ENCODE assay signal across 28 cellular contexts in genomic region chr2:64344999-64345576, GRCh38.
"Had no signal": no experiment of that assay in that cellular context is flagged by ENCODE, and none has a peak within 500 bp of the region (broad histone marks: within the 10 kb centered on the region; RNA-seq: fewer than 3 reads in every experiment).

No MANE protein-coding gene starts in this region.

- H3K27me3 ChIP-seq: foreskin keratinocyte, hepatocyte, sigmoid colon, transverse colon, uterus had no signal

- ATAC-seq: activated CD4-positive, alpha-beta T cell treated with anti-CD3 and anti-CD28 coated beads for 36 hours; foreskin keratinocyte; stimulated activated naive B cell treated with anti-CD40 and anti-IgM and Interleukin-4, amounts not matched to agents 10 μg/mL and 1 μg/mL and 100 μg/mL, for 72 hours; T-cell had no signal

- H3K4me2 ChIP-seq: hepatocyte, smooth muscle cell had no signal

- H3K4me1 ChIP-seq: sigmoid colon, transverse colon, uterus had no signal

- H3K9me3 ChIP-seq: left ventricle myocardium inferior, sigmoid colon, transverse colon, uterus had no signal

- H3K36me3 ChIP-seq: cardiac muscle cell, left ventricle myocardium inferior, sigmoid colon, transverse colon, uterus had no signal

- H3K27ac ChIP-seq: cardiac muscle cell, foreskin keratinocyte, hepatocyte, left ventricle myocardium inferior, sigmoid colon, transverse colon, uterus had no signal

- H3K4me3 ChIP-seq: cardiac muscle cell, hepatocyte, left ventricle myocardium inferior, sigmoid colon, smooth muscle cell, transverse colon, uterus had no signal

- DNase-seq: activated B cell treated with CpG ODN at 0.5 μM for 24 hours; activated CD4-positive, alpha-beta T cell treated with anti-CD3 and anti-CD28 coated beads for 36 hours; activated CD4-positive, alpha-beta T cell treated with anti-CD3 and anti-CD28 coated beads, Interleukin-2, amount 50 U/mL, for 48 hours; activated CD8-positive, alpha-beta memory T cell treated with anti-CD3 and anti-CD28 coated beads, Interleukin-2, amount 50 U/mL, for 48 hours; activated effector memory CD4-positive, alpha-beta T cell treated with Interleukin-2 at 50 U/mL for 16 hours; activated naive CD4-positive, alpha-beta T cell treated with anti-CD3 and anti-CD28 coated beads for 36 hours; activated T-cell treated with anti-CD3 and anti-CD28 coated beads, Interleukin-2, amount 50 U/mL, for 48 hours; amygdala; cortex of kidney; effector CD4-positive, alpha-beta T cell; foreskin keratinocyte; immature natural killer cell; kidney glomerular epithelial cell; left ventricle myocardium inferior; mammary epithelial cell; nephron progenitor cell; retina; sigmoid colon; stimulated activated CD4-positive, alpha-beta T cell treated with anti-CD3 and anti-CD28 coated beads, Interleukin-15, amount 100 ng/mL, for 24 hours; stimulated activated CD4-positive, alpha-beta T cell treated with anti-CD3 and anti-CD28 coated beads, Interleukin-2, amount 100 ng/mL, for 48 hours; stimulated activated CD8-positive, alpha-beta memory T cell treated with anti-CD3 and anti-CD28 coated beads, Interleukin-4, amount 100 ng/mL, for 48 hours; stimulated activated naive B cell treated with anti-CD40 and anti-IgM and Interleukin-4, amounts not matched to agents 10 μg/mL and 1 μg/mL and 100 μg/mL, for 72 hours; T-cell; transverse colon; uterus had no signal

- H3K79me2 ChIP-seq: hepatocyte had no signal

- H2AFZ ChIP-seq: hepatocyte had no signal
